ENCODE assay signal across 15 cellular contexts in genomic region chr15:56959318-56959648, GRCh38. TPM values are rescaled to one million over a fixed set of nuclear protein-coding genes. Genes with fewer than 3 reads are reported as not detected.
DNase-seq lines count a peak whose midpoint lies in the region; ATAC-seq and TF ChIP-seq lines count a peak whose summit lies in the region.
"Had no signal": no experiment of that assay in that cellular context is flagged by ENCODE, and none has a peak within 500 bp of the region (broad histone marks: within the 10 kb centered on the region; RNA-seq: fewer than 3 reads in every experiment).

No MANE protein-coding gene starts in this region.

- ATAC-seq in stimulated activated naive CD8-positive, alpha-beta T cell treated with anti-CD3 and anti-CD28 coated beads, Interleukin-15, amount 100 ng/mL, for 72 hours = peak; percentile 72
- ATAC-seq in HG02798 (IDR thresholded peaks at IDR 0.05; ENCODE audit: poor library complexity, unreplicated experiment) (no peak), HG03045 (IDR thresholded peaks at IDR 0.05; ENCODE audit: unreplicated experiment) (no peak)

- no peak overlapping the region for H3K4me3 ChIP-seq in choroid plexus epithelial cell (ENCODE audit: low read depth, low read length)
- H3K4me3 ChIP-seq: GM23248 had no signal

- peaks cover 52% of the 10 kb centered on the region for H3K4me1 Mint-ChIP-seq in activated T-cell treated with anti-CD3 and anti-CD28 coated beads, Interleukin-2, amount 50 U/mL, for 24 hours (ENCODE audit: low read depth)
- peaks cover 45% of the 10 kb centered on the region for H3K4me1 Mint-ChIP-seq in stimulated activated naive CD8-positive, alpha-beta T cell treated with anti-CD3 and anti-CD28 coated beads, Interleukin-15, amount 100 ng/mL, for 72 hours

- H3K27ac Mint-ChIP-seq in activated T-cell treated with anti-CD3 and anti-CD28 coated beads, Interleukin-2, amount 50 U/mL, for 24 hours = no peak overlapping the region
- H3K27ac Mint-ChIP-seq in stimulated activated naive CD8-positive, alpha-beta T cell treated with anti-CD3 and anti-CD28 coated beads, Interleukin-15, amount 100 ng/mL, for 72 hours = no peak overlapping the region

- H3K27me3 Mint-ChIP-seq in activated T-cell treated with anti-CD3 and anti-CD28 coated beads, Interleukin-2, amount 50 U/mL, for 24 hours = no peaks in the 10 kb centered on the region
- H3K27me3 Mint-ChIP-seq in stimulated activated naive CD8-positive, alpha-beta T cell treated with anti-CD3 and anti-CD28 coated beads, Interleukin-15, amount 100 ng/mL, for 72 hours = no peaks in the 10 kb centered on the region

- H3K9me3 Mint-ChIP-seq in activated T-cell treated with anti-CD3 and anti-CD28 coated beads, Interleukin-2, amount 50 U/mL, for 24 hours = peaks cover 17% of the 10 kb centered on the region
- H3K9me3 Mint-ChIP-seq in stimulated activated naive CD8-positive, alpha-beta T cell treated with anti-CD3 and anti-CD28 coated beads, Interleukin-15, amount 100 ng/mL, for 72 hours = peaks cover 0 to 7% of the 10 kb centered on the region in 2 donors

- no peak for DNase-seq in activated T-cell treated with anti-CD3 and anti-CD28 coated beads, Interleukin-2, amount 50 U/mL, for 24 hours
- DNase-seq in activated T-cell treated with anti-CD3 and anti-CD28 coated beads, Interleukin-2, amount 50 U/mL, for 48 hours = no peak
- DNase-seq in LHCN-M2 (ENCODE audit: low read depth) (peak; percentile 32), choroid plexus epithelial cell (ENCODE audit: low read depth) (peak; percentile 33), NCI-H2171 treated with DMSO at 0.1 percent for 48 hours (lab: John Stamatoyannopoulos, UW) (no peak)
- no peak for DNase-seq in stimulated activated naive CD8-positive, alpha-beta T cell treated with anti-CD3 and anti-CD28 coated beads, Interleukin-15, amount 100 ng/mL, for 72 hours
- DNase-seq: COR-L47, GM23248, Karpas-422, NCI-H1417 treated with DMSO at 0.1 percent for 48 hours, NCI-H2029 treated with DMSO at 0.1 percent for 48 hours, NCI-H524, SIG-M5 had no signal

- TF ChIP-seq CTCF in choroid plexus epithelial cell (conservative IDR thresholded peaks at IDR 0.05; ENCODE audit: low read depth, low read length) = no peak

- H3K36me3 Mint-ChIP-seq in activated T-cell treated with anti-CD3 and anti-CD28 coated beads, Interleukin-2, amount 50 U/mL, for 24 hours (ENCODE audit: low read depth) = peaks cover 27% of the 10 kb centered on the region

- peak overlapping the region; percentile 15 for H3K4me3 Mint-ChIP-seq in activated T-cell treated with anti-CD3 and anti-CD28 coated beads, Interleukin-2, amount 50 U/mL, for 24 hours
- H3K4me3 Mint-ChIP-seq in stimulated activated naive CD8-positive, alpha-beta T cell treated with anti-CD3 and anti-CD28 coated beads, Interleukin-15, amount 100 ng/mL, for 72 hours = peak overlapping the region in 1 of 2 donors; percentile 39

RNA-seq across cellular contexts. Expression of gene TCF12, which starts 40.8 kb away (rescaled TPM):
- total RNA-seq in LHCN-M2 (2014; rRNA removed) = 108 and 111 TPM in 2 replicates
- polyA plus RNA-seq in LHCN-M2 (2012) = 19.7 TPM

Comparison
In these comparisons a context has a peak if more than half of its experiments do, and no peak if none do; other contexts are left out.
1. DNase-seq: peak in LHCN-M2 (single experiment) and choroid plexus epithelial cell (single experiment); none in activated T-cell treated with anti-CD3 and anti-CD28 coated beads, Interleukin-2, amount 50 U/mL, for 24 hours (single experiment), activated T-cell treated with anti-CD3 and anti-CD28 coated beads, Interleukin-2, amount 50 U/mL, for 48 hours (0 of 2), stimulated activated naive CD8-positive, alpha-beta T cell treated with anti-CD3 and anti-CD28 coated beads, Interleukin-15, amount 100 ng/mL, for 72 hours (0 of 2) and NCI-H2171 treated with DMSO at 0.1 percent for 48 hours (single experiment).